ENCODE assay signal across 5 cellular contexts in genomic region chr10:103712146-103712545, GRCh38.
"Had no signal": no experiment of that assay in that cellular context is flagged by ENCODE, and none has a peak within 500 bp of the region (broad histone marks: within the 10 kb centered on the region; RNA-seq: fewer than 3 reads in every experiment).

No MANE protein-coding gene starts in this region.

- H3K27ac ChIP-seq: esophagus muscularis mucosa, heart right ventricle, thyroid gland, VCaP had no signal

- H3K9me3 ChIP-seq: esophagus muscularis mucosa, gastroesophageal sphincter, heart right ventricle, thyroid gland had no signal

- H3K4me1 ChIP-seq: thyroid gland had no signal

- H3K27me3 ChIP-seq: esophagus muscularis mucosa, gastroesophageal sphincter, heart right ventricle, thyroid gland had no signal

- H3K36me3 ChIP-seq: gastroesophageal sphincter, thyroid gland had no signal

- H3K4me3 ChIP-seq: esophagus muscularis mucosa, gastroesophageal sphincter, heart right ventricle, thyroid gland had no signal
